9 cellular contexts compared by ENCODE assay signal in genomic region chr1:96792220-96792619, GRCh38.
"Had no signal": no experiment of that assay in that cellular context is flagged by ENCODE, and none has a peak within 500 bp of the region (broad histone marks: within the 10 kb centered on the region; RNA-seq: fewer than 3 reads in every experiment).

No MANE protein-coding gene starts in this region.

- H3K4me1 ChIP-seq: HAP-1 had no signal

- DNase-seq: GM23248, GOT3, H7, HFFc6, KBM-7 had no signal

- ATAC-seq: HCT116 had no signal

- H3K27ac ChIP-seq: GM23248, KMS-11 had no signal

- H3K4me2 ChIP-seq: KMS-11 had no signal

- H2AFZ ChIP-seq: GM23248 had no signal

- H3K9ac ChIP-seq: GM23248, KMS-11 had no signal

- FAIRE-seq: HTR-8/SVneo had no signal

- H3K4me3 ChIP-seq: GM23248, HAP-1 had no signal

- H3K9me3 ChIP-seq: HAP-1 had no signal
